16 cellular contexts compared by ENCODE assay signal in genomic region chr2:223501604-223502003, GRCh38.
DNase-seq lines count a peak whose midpoint lies in the region; ATAC-seq, FAIRE-seq and TF ChIP-seq lines count a peak whose summit lies in the region.
"Had no signal": no experiment of that assay in that cellular context is flagged by ENCODE, and none has a peak within 500 bp of the region (broad histone marks: within the 10 kb centered on the region; RNA-seq: fewer than 3 reads in every experiment).

No MANE protein-coding gene starts in this region.

- no peaks in the 10 kb centered on the region for H4K20me1 ChIP-seq in GM23248 (ENCODE audit: insufficient read depth)
- no peaks in the 10 kb centered on the region for H4K20me1 ChIP-seq in PC-3 (ENCODE audit: low read length)
- no peaks in the 10 kb centered on the region for H4K20me1 ChIP-seq in HepG2 (ENCODE audit: insufficient read depth, low read length)
- H4K20me1 ChIP-seq: BLaER1 treated with 17β-estradiol and CSF1 and Interleukin-3, amounts not matched to agents 10 nM and 100 nM had no signal

- H3K4me1 ChIP-seq in GM23248 (ENCODE audit: insufficient read depth) (no peaks in the 10 kb centered on the region), PC-3 (ENCODE audit: insufficient read depth, low read length) (no peaks in the 10 kb centered on the region), foreskin keratinocyte (no peaks in the 10 kb centered on the region), HepG2 (ENCODE audit: insufficient read depth, low read length) (no peaks in the 10 kb centered on the region)
- H3K4me1 ChIP-seq: BLaER1 treated with 17β-estradiol and CSF1 and Interleukin-3, amounts not matched to agents 10 nM and 100 nM; HAP-1 had no signal

- H3K27me3 ChIP-seq in GM23248 (replicated peaks; ENCODE audit: insufficient read depth), result no peaks in the 10 kb centered on the region
- H3K27me3 ChIP-seq in PC-3 (ENCODE audit: low read length), result no peaks in the 10 kb centered on the region
- no peaks in the 10 kb centered on the region for H3K27me3 ChIP-seq in foreskin keratinocyte
- H3K27me3 ChIP-seq in HepG2 (ENCODE audit: control insufficient read depth in 1 of 2, insufficient read depth in 2 of 2, low read length in 2 of 2), result no peaks in the 10 kb centered on the region

- in situ Hi-C loops in GM23248 (cut with MboI) (no loop called here), HepG2 (cut with HindIII; ENCODE audit: extremely low pct_ligation_motif_present, low pct_unique_long_range_greater_than_20kb) (no loop called here)

- TF ChIP-seq RAD21 in HepG2 (CRISPR knock-in tag; IDR thresholded peaks at IDR 0.05), result no peak

- no peak for FAIRE-seq in HepG2 (lab: Jason Lieb, UNC)

- peak; percentile 66 for DNase-seq in DMS53 (lab: John Stamatoyannopoulos, UW)
- DNase-seq in GM23248, result peak; percentile 5
- peak; percentile 19 for DNase-seq in PC-3
- no peak for DNase-seq in foreskin keratinocyte
- DNase-seq in stimulated activated CD8-positive, alpha-beta memory T cell treated with anti-CD3 and anti-CD28 coated beads, Interleukin-4, amount 100 ng/mL, for 48 hours, result no peak
- DNase-seq in progenitor cell of endocrine pancreas (ENCODE audit: low spot score, unreplicated experiment), result no peak
- no peak for DNase-seq in HepG2 (ENCODE audit: low spot score)
- DNase-seq: IMR-90, Kasumi-1, NCI-H2081, NCI-H774, T-cell, T1000 had no signal

- H3K79me2 ChIP-seq in GM23248 (ENCODE audit: insufficient read depth), result no peaks in the 10 kb centered on the region
- H3K79me2 ChIP-seq in PC-3 (ENCODE audit: low read length), result no peaks in the 10 kb centered on the region
- H3K79me2 ChIP-seq in HepG2 (ENCODE audit: insufficient read depth, low read length), result no peaks in the 10 kb centered on the region

- H3K27me3 Mint-ChIP-seq in progenitor cell of endocrine pancreas, result no peaks in the 10 kb centered on the region
- H3K27me3 Mint-ChIP-seq: T-cell had no signal

- CTCF ChIA-PET in PC-3 (lab: Charles Lee), result interaction anchor here (0.6 kb wide), 1 partner anchor 456 kb away, joined by 3 read pairs; no protein-coding TSS in a partner anchor
- CTCF ChIA-PET in HepG2 (lab: Yijun Ruan, JAX; ENCODE audit: low intra/inter-chr PET ratio, low total read pairs), result no interaction called here

- no peak for TF ChIP-seq POLR2A in HepG2 (IDR thresholded peaks at IDR 0.05; ENCODE audit: insufficient read depth in 1 of 2, low read depth in 2 of 2, low read length in 2 of 2)

- H3F3A ChIP-seq in GM23248 (ENCODE audit: insufficient read depth) (no peaks in the 10 kb centered on the region), PC-3 (ENCODE audit: low read length, unreplicated experiment) (no peaks in the 10 kb centered on the region)

- POLR2A ChIA-PET in PC-3 (lab: Charles Lee; ENCODE audit: unreplicated experiment), result no interaction called here
- POLR2A ChIA-PET in HepG2 (lab: Yijun Ruan, JAX), result no interaction called here

- H3K4me3 Mint-ChIP-seq in progenitor cell of endocrine pancreas (ENCODE audit: low read depth), result no peak overlapping the region
- H3K4me3 Mint-ChIP-seq: T-cell had no signal

- 6 to 18% methylated on average over 2 of the region's 2 CpGs for WGBS in GM23248 (ENCODE audit: low coverage in 1 of 2, low lambda C conversion rate in 2 of 2, missing lambda C conversion rate in 2 of 2), 2 experiments
- WGBS in HepG2 (ENCODE audit: low lambda C conversion rate), result 0% methylated on average over 2 of the region's 2 CpGs

- BruUV-seq in PC-3 (replicated peaks; lab: Mats Ljungman, UMichigan), result no TSS peak
- no TSS peak for BruUV-seq in HepG2 (replicated peaks; lab: Mats Ljungman, UMichigan)

- no peaks in the 10 kb centered on the region for H3K4me1 Mint-ChIP-seq in progenitor cell of endocrine pancreas (ENCODE audit: low read depth)
- H3K4me1 Mint-ChIP-seq: T-cell had no signal

- H3K4me2 ChIP-seq in GM23248 (ENCODE audit: unreplicated experiment) (no peak overlapping the region), PC-3 (ENCODE audit: low read length) (no peak overlapping the region), HepG2 (ENCODE audit: low read depth, low read length) (no peak overlapping the region)
- H3K4me2 ChIP-seq: BLaER1 treated with 17β-estradiol and CSF1 and Interleukin-3, amounts not matched to agents 10 nM and 100 nM had no signal

- H3K27ac Mint-ChIP-seq in progenitor cell of endocrine pancreas, result no peak overlapping the region
- H3K27ac Mint-ChIP-seq: T-cell had no signal

- no peak overlapping the region for H2AFZ ChIP-seq in GM23248
- H2AFZ ChIP-seq in PC-3 (ENCODE audit: low read length), result no peak overlapping the region
- H2AFZ ChIP-seq in HepG2 (ENCODE audit: low read length), result no peak overlapping the region

- H3K9me3 ChIP-seq in GM23248 (ENCODE audit: low read depth) (no peaks in the 10 kb centered on the region), PC-3 (ENCODE audit: low read length) (no peaks in the 10 kb centered on the region), HepG2 (ENCODE audit: low read length) (no peaks in the 10 kb centered on the region)
- H3K9me3 ChIP-seq: HAP-1 had no signal

- H3K9me3 Mint-ChIP-seq in progenitor cell of endocrine pancreas (ENCODE audit: low read depth), result no peaks in the 10 kb centered on the region

- no peak overlapping the region for H3K4me3 ChIP-seq in GM23248
- H3K4me3 ChIP-seq in PC-3 (ENCODE audit: low read length), result no peak overlapping the region
- H3K4me3 ChIP-seq in HepG2 (replicated peaks in 1 of 3; ENCODE audit: insufficient read depth in 1 of 3, low read depth in 2 of 3, low read length in 3 of 3), result no peak overlapping the region
- H3K4me3 ChIP-seq: BLaER1 treated with 17β-estradiol and CSF1 and Interleukin-3, amounts not matched to agents 10 nM and 100 nM; HAP-1 had no signal

- no peak overlapping the region for H3K9ac ChIP-seq in GM23248
- H3K9ac ChIP-seq in PC-3 (ENCODE audit: low read length), result no peak overlapping the region
- H3K9ac ChIP-seq in HepG2 (ENCODE audit: insufficient read depth, low read depth, low read length), result no peak overlapping the region
- H3K9ac ChIP-seq: BLaER1 treated with 17β-estradiol and CSF1 and Interleukin-3, amounts not matched to agents 10 nM and 100 nM had no signal

- H3K27ac ChIP-seq in GM23248, result no peak overlapping the region
- H3K27ac ChIP-seq in PC-3 (ENCODE audit: low read length), result no peak overlapping the region
- no peak overlapping the region for H3K27ac ChIP-seq in foreskin keratinocyte
- H3K27ac ChIP-seq in HepG2 (ENCODE audit: extremely low read length, insufficient read depth, low read length), result no peak overlapping the region
- H3K27ac ChIP-seq: BLaER1 treated with 17β-estradiol and CSF1 and Interleukin-3, amounts not matched to agents 10 nM and 100 nM had no signal

- H3K9me2 ChIP-seq in GM23248 (ENCODE audit: insufficient read depth), result no peaks in the 10 kb centered on the region
- H3K9me2 ChIP-seq in PC-3 (replicated peaks; ENCODE audit: low read length), result no peaks in the 10 kb centered on the region

- H3K36me3 Mint-ChIP-seq in progenitor cell of endocrine pancreas (ENCODE audit: insufficient read depth), result no peaks in the 10 kb centered on the region
- H3K36me3 Mint-ChIP-seq: T-cell had no signal

- intact Hi-C loops in PC-3 (cut with micrococcal nuclease) (no loop called here), HepG2 (cut with micrococcal nuclease; ENCODE audit: unreplicated experiment) (no loop called here)

- ATAC-seq in PC-3 (0 out of 2 replicates have a peak, but pooled peaks have one; percentile 43), foreskin keratinocyte (peak; percentile 48), GM19455 (IDR thresholded peaks at IDR 0.05; ENCODE audit: unreplicated experiment) (no peak), HepG2 (no peak)
- ATAC-seq: T-cell had no signal

- no peaks in the 10 kb centered on the region for H3K36me3 ChIP-seq in GM23248 (ENCODE audit: low read depth)
- H3K36me3 ChIP-seq in PC-3 (ENCODE audit: low read depth, low read length), result no peaks in the 10 kb centered on the region
- H3K36me3 ChIP-seq in HepG2 (replicated peaks in 1 of 2; ENCODE audit: control insufficient read depth in 1 of 2, insufficient read depth in 2 of 2, low read length in 2 of 2), result no peaks in the 10 kb centered on the region
- H3K36me3 ChIP-seq: BLaER1 treated with 17β-estradiol and CSF1 and Interleukin-3, amounts not matched to agents 10 nM and 100 nM; HAP-1 had no signal

- TF ChIP-seq EP300 in HepG2 (IDR thresholded peaks at IDR 0.05; ENCODE audit: low read depth in 2 of 2, low read length in 2 of 2) (no peak), HepG2 (CRISPR knock-in tag; IDR thresholded peaks at IDR 0.05; ENCODE audit: borderline replicate concordance) (no peak)

- no peak for TF ChIP-seq CTCF in PC-3 (conservative IDR thresholded peaks at IDR 0.05; ENCODE audit: low read depth, low read length)
- no peak for TF ChIP-seq CTCF in foreskin keratinocyte (conservative IDR thresholded peaks at IDR 0.05)
- no peak for TF ChIP-seq CTCF in progenitor cell of endocrine pancreas (IDR thresholded peaks at IDR 0.05; ENCODE audit: unreplicated experiment)
- TF ChIP-seq CTCF in HepG2 (CRISPR knock-in tag; IDR thresholded peaks at IDR 0.05), result no peak

TF ChIP-seq in HepG2, 621 proteins besides CTCF, POLR2A, EP300 and RAD21 (continues in another document):
- TF ChIP-seq NFIC (IDR thresholded peaks at IDR 0.05; ENCODE audit: low read length) (no peak), ZNF577 (CRISPR knock-in tag; IDR thresholded peaks at IDR 0.05; ENCODE audit: borderline replicate concordance, low read depth) (no peak), NCOR1 (IDR thresholded peaks at IDR 0.05; ENCODE audit: borderline replicate concordance, low read length) (no peak), ATRX (CRISPR knock-in tag; IDR thresholded peaks at IDR 0.05; ENCODE audit: borderline replicate concordance) (no peak), ZBTB7B (CRISPR knock-in tag; IDR thresholded peaks at IDR 0.05) (no peak), ZNF709 (CRISPR knock-in tag; IDR thresholded peaks at IDR 0.05) (no peak), ZNF414 (CRISPR knock-in tag; IDR thresholded peaks at IDR 0.05) (no peak), ZNF569 (CRISPR knock-in tag; IDR thresholded peaks at IDR 0.05; ENCODE audit: borderline replicate concordance) (no peak), TFDP2 (CRISPR knock-in tag; IDR thresholded peaks at IDR 0.05) (no peak)

Comparison
In these comparisons a context has a peak if more than half of its experiments do, and no peak if none do; other contexts are left out.
1. DNase-seq: peak in DMS53 (single experiment), GM23248 (single experiment) and PC-3 (single experiment); none in foreskin keratinocyte (0 of 2), stimulated activated CD8-positive, alpha-beta memory T cell treated with anti-CD3 and anti-CD28 coated beads, Interleukin-4, amount 100 ng/mL, for 48 hours (single experiment), progenitor cell of endocrine pancreas (single experiment) and HepG2 (single experiment).
2. ATAC-seq: peak in PC-3 (single experiment) and foreskin keratinocyte (single experiment); none in GM19455 (single experiment) and HepG2 (single experiment).